In the genomic region with DNA sequence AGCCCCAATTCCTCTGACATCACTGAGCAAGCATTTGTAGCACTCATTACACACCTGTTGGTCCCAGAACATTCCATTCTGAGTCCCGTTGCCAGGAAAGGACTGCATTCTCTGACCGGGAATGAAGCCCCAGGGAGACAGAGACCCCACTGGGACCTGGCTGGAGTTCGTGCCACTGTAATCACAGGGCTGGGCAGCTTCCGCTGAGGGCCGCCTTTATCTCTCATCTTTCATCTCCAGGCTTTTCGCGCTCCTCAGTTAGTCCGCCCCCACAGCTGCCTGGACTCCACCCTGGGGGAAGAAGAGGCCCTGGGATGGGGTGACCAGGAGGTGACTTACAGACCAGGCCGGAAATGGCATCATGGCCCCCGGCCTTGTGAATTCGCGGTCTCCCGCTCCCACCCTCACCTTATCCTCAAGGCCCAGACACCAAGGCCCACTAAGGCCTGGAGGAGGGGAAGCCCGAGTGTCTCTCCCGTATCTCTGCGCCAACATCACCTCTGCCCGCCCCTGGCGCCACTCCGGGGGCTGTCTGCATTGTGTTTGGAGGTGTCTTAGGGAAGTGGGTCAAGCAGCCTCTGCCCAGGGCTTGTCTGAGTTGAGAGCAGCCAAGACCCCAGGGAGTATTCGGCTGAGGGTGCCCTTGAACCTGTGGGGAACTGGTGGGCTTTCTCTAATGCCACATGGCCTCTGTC, we compare ENCODE assay signal across 10 cellular contexts.
DNase-seq lines count a peak whose midpoint lies in the region; ATAC-seq, FAIRE-seq and TF ChIP-seq lines count a peak whose summit lies in the region.
"Had no signal": no experiment of that assay in that cellular context is flagged by ENCODE, and none has a peak within 500 bp of the region (broad histone marks: within the 10 kb centered on the region; RNA-seq: fewer than 3 reads in every experiment).

No MANE protein-coding gene starts in this region.

- peaks cover 0 to 8% (median 0%) of the 10 kb centered on the region in 3 donors for H3K4me1 Mint-ChIP-seq in CD8-positive, alpha-beta memory T cell
- H3K4me1 Mint-ChIP-seq in osteocyte (ENCODE audit: unreplicated experiment) = peaks cover 20% of the 10 kb centered on the region
- H3K4me1 Mint-ChIP-seq in activated CD4-positive, alpha-beta T cell treated with anti-CD3 and anti-CD28 coated beads, Interleukin-2, amount 10 ng/mL, durations not matched to agents 24 days and 14 days = peaks cover 2% of the 10 kb centered on the region

- POLR2A ChIA-PET in CD8-positive, alpha-beta memory T cell (lab: Charles Lee) = no interaction called here

- H3K27ac ChIP-seq in CD8-positive, alpha-beta memory T cell (ENCODE audit: low read depth, low read length) = peak overlapping the region; percentile 69
- peak overlapping the region; percentile 62 for H3K27ac ChIP-seq in lower lobe of right lung
- H3K27ac ChIP-seq: C4-2B, HL-60 had no signal

- H3K4me1 ChIP-seq in CD8-positive, alpha-beta memory T cell (ENCODE audit: insufficient read depth, low read length) = no peaks in the 10 kb centered on the region
- H3K4me1 ChIP-seq in lower lobe of right lung = no peaks in the 10 kb centered on the region

- no peaks in the 10 kb centered on the region for H3K9me3 Mint-ChIP-seq in CD8-positive, alpha-beta memory T cell
- H3K9me3 Mint-ChIP-seq in osteocyte (ENCODE audit: unreplicated experiment) = no peaks in the 10 kb centered on the region
- H3K9me3 Mint-ChIP-seq in activated CD4-positive, alpha-beta T cell treated with anti-CD3 and anti-CD28 coated beads, Interleukin-2, amount 10 ng/mL, durations not matched to agents 24 days and 14 days = no peaks in the 10 kb centered on the region

- DNase-seq in CD8-positive, alpha-beta memory T cell = no peak
- DNase-seq in NCI-H226 (peak; percentile 90), bronchial epithelial cell (ENCODE audit: low read depth) (peak; percentile 88), lower lobe of right lung (peak; percentile 84), osteocyte (ENCODE audit: extremely low spot score, unreplicated experiment) (no peak), medulla oblongata (ENCODE audit: extremely low spot score) (no peak), NCI-H82 (lab: John Stamatoyannopoulos, UW) (no peak)
- no peak for DNase-seq in activated CD4-positive, alpha-beta T cell treated with anti-CD3 and anti-CD28 coated beads, Interleukin-2, amount 10 ng/mL, durations not matched to agents 24 days and 14 days

- H3K4me3 ChIP-seq in CD8-positive, alpha-beta memory T cell (ENCODE audit: low read length) = no peak overlapping the region
- H3K4me3 ChIP-seq in bronchial epithelial cell (ENCODE audit: low read depth, low read length) (no peak overlapping the region), lower lobe of right lung (no peak overlapping the region)

- TF ChIP-seq CTCF in bronchial epithelial cell (IDR thresholded peaks at IDR 0.05; ENCODE audit: insufficient read depth, low read length, severe bottlenecking) = no peak
- TF ChIP-seq CTCF in lower lobe of right lung (IDR thresholded peaks at IDR 0.05) = no peak
- TF ChIP-seq CTCF in osteocyte (IDR thresholded peaks at IDR 0.05) = no peak

- H3K36me3 Mint-ChIP-seq in CD8-positive, alpha-beta memory T cell = no peaks in the 10 kb centered on the region
- no peaks in the 10 kb centered on the region for H3K36me3 Mint-ChIP-seq in osteocyte (ENCODE audit: unreplicated experiment)
- no peaks in the 10 kb centered on the region for H3K36me3 Mint-ChIP-seq in activated CD4-positive, alpha-beta T cell treated with anti-CD3 and anti-CD28 coated beads, Interleukin-2, amount 10 ng/mL, durations not matched to agents 24 days and 14 days (ENCODE audit: low read depth)

- no peaks in the 10 kb centered on the region for H3K27me3 ChIP-seq in CD8-positive, alpha-beta memory T cell (ENCODE audit: insufficient read depth, low read length, poor library complexity, severe bottlenecking)
- H3K27me3 ChIP-seq in bronchial epithelial cell (ENCODE audit: control insufficient read depth, insufficient read depth, low read length) = no peaks in the 10 kb centered on the region
- no peaks in the 10 kb centered on the region for H3K27me3 ChIP-seq in lower lobe of right lung (ENCODE audit: low read depth)

- ATAC-seq in lower lobe of right lung = peak; percentile 88 to 94

- CTCF ChIA-PET in CD8-positive, alpha-beta memory T cell (lab: Charles Lee) = no interaction called here

- H3K36me3 ChIP-seq in CD8-positive, alpha-beta memory T cell (ENCODE audit: insufficient read depth, low read length) = no peaks in the 10 kb centered on the region
- H3K36me3 ChIP-seq in bronchial epithelial cell (ENCODE audit: control insufficient read depth, insufficient read depth, low read length) = no peaks in the 10 kb centered on the region
- no peaks in the 10 kb centered on the region for H3K36me3 ChIP-seq in lower lobe of right lung

- H3K27ac Mint-ChIP-seq in CD8-positive, alpha-beta memory T cell = peak overlapping the region in 1 of 8 donors; percentile 74
- no peak overlapping the region for H3K27ac Mint-ChIP-seq in osteocyte (ENCODE audit: unreplicated experiment)
- H3K27ac Mint-ChIP-seq in activated CD4-positive, alpha-beta T cell treated with anti-CD3 and anti-CD28 coated beads, Interleukin-2, amount 10 ng/mL, durations not matched to agents 24 days and 14 days = no peak overlapping the region

- H3K27me3 Mint-ChIP-seq in CD8-positive, alpha-beta memory T cell = peaks cover 5 to 6% of the 10 kb centered on the region in 2 donors
- H3K27me3 Mint-ChIP-seq in osteocyte (ENCODE audit: unreplicated experiment) = peaks cover 3% of the 10 kb centered on the region
- H3K27me3 Mint-ChIP-seq in activated CD4-positive, alpha-beta T cell treated with anti-CD3 and anti-CD28 coated beads, Interleukin-2, amount 10 ng/mL, durations not matched to agents 24 days and 14 days = no peaks in the 10 kb centered on the region

- intact Hi-C loops in lower lobe of right lung (cut with DNase I) = no loop called here
- intact Hi-C loops in activated CD4-positive, alpha-beta T cell treated with anti-CD3 and anti-CD28 coated beads, Interleukin-2, amount 10 ng/mL, durations not matched to agents 24 days and 14 days (cut with micrococcal nuclease) = no loop called here

- no peaks in the 10 kb centered on the region for H3K9me3 ChIP-seq in CD8-positive, alpha-beta memory T cell (ENCODE audit: low read length)
- H3K9me3 ChIP-seq in lower lobe of right lung = no peaks in the 10 kb centered on the region

- H3K4me3 Mint-ChIP-seq in CD8-positive, alpha-beta memory T cell = no peak overlapping the region
- H3K4me3 Mint-ChIP-seq in osteocyte (ENCODE audit: unreplicated experiment) = no peak overlapping the region
- no peak overlapping the region for H3K4me3 Mint-ChIP-seq in activated CD4-positive, alpha-beta T cell treated with anti-CD3 and anti-CD28 coated beads, Interleukin-2, amount 10 ng/mL, durations not matched to agents 24 days and 14 days

- FAIRE-seq in bronchial epithelial cell (lab: Jason Lieb, UNC) = peak; percentile 94

Comparison
In these comparisons a context has a peak if more than half of its experiments do, and no peak if none do; other contexts are left out.
1. DNase-seq: peak in NCI-H226 (single experiment), bronchial epithelial cell (single experiment) and lower lobe of right lung (single experiment); none in CD8-positive, alpha-beta memory T cell (0 of 5), osteocyte (single experiment), medulla oblongata (single experiment), NCI-H82 (single experiment) and activated CD4-positive, alpha-beta T cell treated with anti-CD3 and anti-CD28 coated beads, Interleukin-2, amount 10 ng/mL, durations not matched to agents 24 days and 14 days (single experiment).